In the genomic region with DNA sequence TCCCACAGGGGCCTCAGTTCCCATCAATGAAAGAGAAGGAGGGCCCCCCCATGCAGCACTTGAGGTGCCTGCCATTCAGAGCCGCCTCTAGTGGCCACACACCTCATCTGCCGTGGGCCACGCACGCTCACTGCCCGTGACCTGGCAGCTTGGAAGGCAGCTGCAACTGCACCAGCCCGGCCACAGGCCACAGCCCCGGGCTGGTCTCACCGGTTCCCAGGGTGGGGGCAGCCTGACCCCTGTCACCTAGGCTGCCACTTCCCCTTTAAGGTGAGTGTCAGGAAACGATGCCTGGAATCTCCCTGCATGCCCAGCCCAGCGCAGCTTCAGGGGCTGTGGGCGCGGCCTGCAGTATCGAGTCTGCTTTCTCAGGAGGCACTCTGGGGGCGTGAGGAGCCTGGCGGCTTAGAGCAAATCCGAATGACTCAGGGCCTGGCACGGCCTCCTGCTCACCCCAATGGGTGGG, we compare ENCODE assay signal across 10 cellular contexts. TPM values are rescaled to one million over a fixed set of nuclear protein-coding genes. Genes with fewer than 3 reads are reported as not detected.
A peak's percentile ranks its signal among the peaks of the same experiment; 100 is the strongest.
DNase-seq lines count a peak whose midpoint lies in the region; ATAC-seq and TF ChIP-seq lines count a peak whose summit lies in the region.
"Had no signal": no experiment of that assay in that cellular context is flagged by ENCODE, and none has a peak within 500 bp of the region (broad histone marks: within the 10 kb centered on the region; RNA-seq: fewer than 3 reads in every experiment).

No MANE protein-coding gene starts in this region.

- H3K36me3 Mint-ChIP-seq in Calu3 (ENCODE audit: insufficient read depth, unreplicated experiment), result peaks cover 31% of the 10 kb centered on the region

- ATAC-seq in GM21528 (IDR thresholded peaks at IDR 0.05; ENCODE audit: low FRiP score, unreplicated experiment) (no peak), HG02610 (IDR thresholded peaks at IDR 0.05; ENCODE audit: unreplicated experiment) (no peak)

- no peak overlapping the region for H3K27ac Mint-ChIP-seq in Calu3 (ENCODE audit: unreplicated experiment)

- intact Hi-C loops in Calu3 (cut with micrococcal nuclease; ENCODE audit: unreplicated experiment) (no loop called here), mammary epithelial cell (cut with micrococcal nuclease) (no loop called here)

- no peaks in the 10 kb centered on the region for H3K36me3 ChIP-seq in mammary epithelial cell (ENCODE audit: insufficient read depth, low read length)
- no peaks in the 10 kb centered on the region for H3K36me3 ChIP-seq in osteoblast (ENCODE audit: insufficient read depth, low read length)
- H3K36me3 ChIP-seq: ovary had no signal

- H3K4me1 ChIP-seq in mammary epithelial cell (ENCODE audit: insufficient read depth, low read length) (peaks cover 28% of the 10 kb centered on the region), osteoblast (ENCODE audit: insufficient read depth, low read length) (no peaks in the 10 kb centered on the region)

- in situ Hi-C loops in mammary epithelial cell (cut with MboI; ENCODE audit: low sequenced_read_pairs in 2 of 2), result no loop called here

- H3K4me3 Mint-ChIP-seq in Calu3 (ENCODE audit: low read depth, unreplicated experiment), result peak overlapping the region; percentile 12

- H3K9me3 Mint-ChIP-seq in Calu3 (ENCODE audit: low read depth, unreplicated experiment), result no peaks in the 10 kb centered on the region

- H3K27me3 ChIP-seq in mammary epithelial cell (ENCODE audit: insufficient read depth, low read length) (peaks cover 6% of the 10 kb centered on the region), osteoblast (ENCODE audit: insufficient read depth, low read length) (no peaks in the 10 kb centered on the region)
- H3K27me3 ChIP-seq: ovary had no signal

- BruUV-seq in Calu3 (replicated peaks; lab: Mats Ljungman, UMichigan) (no TSS peak), mammary epithelial cell (replicated peaks; lab: Mats Ljungman, UMichigan) (no TSS peak)

- H3K27ac ChIP-seq in mammary epithelial cell (ENCODE audit: insufficient read depth, low read depth, low read length) (no peak overlapping the region), osteoblast (ENCODE audit: low read depth, low read length) (no peak overlapping the region)
- H3K27ac ChIP-seq: ovary had no signal

- no peaks in the 10 kb centered on the region for H3K27me3 Mint-ChIP-seq in Calu3 (ENCODE audit: unreplicated experiment)

- peak overlapping the region; percentile 13 for H3K4me2 ChIP-seq in mammary epithelial cell (ENCODE audit: insufficient read depth, low read depth, low read length)
- H3K4me2 ChIP-seq in osteoblast (ENCODE audit: insufficient read depth, low read length), result no peak overlapping the region

- H3K9me3 ChIP-seq in mammary epithelial cell (replicated peaks; ENCODE audit: insufficient read depth, low read length), result no peaks in the 10 kb centered on the region
- no peaks in the 10 kb centered on the region for H3K9me3 ChIP-seq in osteoblast (ENCODE audit: low read depth, low read length)
- H3K9me3 ChIP-seq: ovary had no signal

- no peak overlapping the region for H3K9ac ChIP-seq in mammary epithelial cell (ENCODE audit: insufficient read depth, low read length)

- H3K4me1 Mint-ChIP-seq in Calu3 (ENCODE audit: low read depth, unreplicated experiment), result peaks cover 40% of the 10 kb centered on the region

- DNase-seq in Calu3, result peak; percentile 39
- peak; percentile 37 for DNase-seq in HPDE6-E6E7 (ENCODE audit: extremely low spot score)
- peak; percentile 75 for DNase-seq in mammary epithelial cell
- DNase-seq in osteoblast (ENCODE audit: insufficient read length, low spot score, missing footprints), result peak; percentile 97
- DNase-seq in NCI-H1694 (lab: John Stamatoyannopoulos, UW), result no peak
- no peak for DNase-seq in SIG-M5 treated with dmso at 0.1 percent for 504 hours (lab: John Stamatoyannopoulos, UW; ENCODE audit: unreplicated experiment)
- DNase-seq: NCI-H1105 treated with DMSO at 0.1 percent for 48 hours, ovary had no signal

- H3K79me2 ChIP-seq in mammary epithelial cell (ENCODE audit: insufficient read depth, low read length) (no peaks in the 10 kb centered on the region), osteoblast (ENCODE audit: insufficient read depth, low read length) (no peaks in the 10 kb centered on the region)

- no peak overlapping the region for H3K4me3 ChIP-seq in mammary epithelial cell (replicated peaks in 1 of 3; ENCODE audit: insufficient read depth in 1 of 3, low read depth in 2 of 3, low read length in 3 of 3)
- no peak overlapping the region for H3K4me3 ChIP-seq in osteoblast (ENCODE audit: insufficient read depth, low read length)
- H3K4me3 ChIP-seq: ovary had no signal

- TF ChIP-seq CTCF in Calu3 (IDR thresholded peaks at IDR 0.05; ENCODE audit: unreplicated experiment) (no peak), mammary epithelial cell (conservative IDR thresholded peaks at IDR 0.05 in 1 of 2, IDR thresholded peaks at IDR 0.05 in 1 of 2; ENCODE audit: extremely low read depth in 1 of 2, insufficient read depth in 1 of 2, low read depth in 1 of 2, low read length in 2 of 2) (peak in 1 of 2 donors; percentile 13), osteoblast (IDR thresholded peaks at IDR 0.05; ENCODE audit: extremely low read depth, low read depth, low read length) (no peak)

- CTCF ChIA-PET in Calu3 (lab: Charles Lee) (interaction anchor here (1.1 kb wide), 1 partner anchor 21 kb away, joined by 4 read pairs; no protein-coding TSS in a partner anchor), mammary epithelial cell (lab: Charles Lee; ENCODE audit: low non-redundant PET) (no interaction called here)

- WGBS in mammary epithelial cell (ENCODE audit: low coverage, missing lambda C conversion rate), result 11% methylated on average over 12 of the region's 17 CpGs

- H4K20me1 ChIP-seq in mammary epithelial cell (ENCODE audit: insufficient read depth, low read length) (peaks cover 2% of the 10 kb centered on the region), osteoblast (ENCODE audit: insufficient read depth, low read length) (no peaks in the 10 kb centered on the region)

- H2AFZ ChIP-seq in mammary epithelial cell (ENCODE audit: low read depth, low read length), result no peak overlapping the region
- no peak overlapping the region for H2AFZ ChIP-seq in osteoblast (ENCODE audit: low read length)

- dilution Hi-C loops in mammary epithelial cell (cut with HindIII; ENCODE audit: low sequenced_read_pairs), result loop anchor here (5.0 kb wide), 4 partner anchors 46 to 106 kb away; a partner anchor contains a TSS

RNA-seq across cellular contexts. Expression of a gene that starts 2.6 kb away (rescaled TPM):
- total RNA-seq in Calu3 (2022) (2.8 and 3.0 TPM in 2 replicates), mammary epithelial cell (under 1 TPM; 0.14 to 0.17 TPM), osteoblast (not detected in 2 replicates)
- polyA plus RNA-seq in mammary epithelial cell, result 0.29 TPM
- not detected for polyA minus RNA-seq in mammary epithelial cell

RNA-seq across cellular contexts. Expression of a gene that starts 12.7 kb away (rescaled TPM):
- total RNA-seq in Calu3 (2022) (not detected in 2 replicates), mammary epithelial cell (not detected), osteoblast (under 0.01 TPM in 2 replicates)
- not detected for polyA plus RNA-seq in mammary epithelial cell
- polyA minus RNA-seq in mammary epithelial cell, result not detected

RNA-seq across cellular contexts. Expression of a gene that starts 24.8 kb away (rescaled TPM):
- total RNA-seq in Calu3 (2022) (not detected in 2 replicates), mammary epithelial cell (not detected), osteoblast (not detected in 2 replicates)
- polyA plus RNA-seq in mammary epithelial cell, result not detected
- not detected for polyA minus RNA-seq in mammary epithelial cell

Comparison
In these comparisons a context has a peak if more than half of its experiments do, and no peak if none do; other contexts are left out.
1. DNase-seq: peak in Calu3 (single experiment), HPDE6-E6E7 (single experiment), mammary epithelial cell (single experiment) and osteoblast (single experiment); none in NCI-H1694 (single experiment) and SIG-M5 treated with dmso at 0.1 percent for 504 hours (single experiment).